8 cellular contexts compared by ENCODE assay signal in genomic region chr17:59892849-59893616, GRCh38. TPM values are rescaled to one million over a fixed set of nuclear protein-coding genes. Genes with fewer than 3 reads are reported as not detected.
DNase-seq lines count a peak whose midpoint lies in the region; ATAC-seq and TF ChIP-seq lines count a peak whose summit lies in the region.

Gene RPS6KB1, plus strand, starts transcription at chr17:59893121. Its CDS starts 64 bp downstream, at chr17:59893185.
A gene with protein sequence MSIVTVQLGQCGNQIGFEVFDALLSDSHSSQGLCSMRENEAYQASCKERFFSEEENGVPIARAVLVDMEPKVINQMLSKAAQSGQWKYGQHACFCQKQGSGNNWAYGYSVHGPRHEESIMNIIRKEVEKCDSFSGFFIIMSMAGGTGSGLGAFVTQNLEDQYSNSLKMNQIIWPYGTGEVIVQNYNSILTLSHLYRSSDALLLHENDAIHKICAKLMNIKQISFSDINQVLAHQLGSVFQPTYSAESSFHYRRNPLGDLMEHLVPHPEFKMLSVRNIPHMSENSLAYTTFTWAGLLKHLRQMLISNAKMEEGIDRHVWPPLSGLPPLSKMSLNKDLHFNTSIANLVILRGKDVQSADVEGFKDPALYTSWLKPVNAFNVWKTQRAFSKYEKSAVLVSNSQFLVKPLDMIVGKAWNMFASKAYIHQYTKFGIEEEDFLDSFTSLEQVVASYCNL (minus strand): TSS chr17:59892943. CDS start chr17:59891002, 1,941 bp downstream.

- peak; percentile 92 for ATAC-seq in effector memory CD8-positive, alpha-beta T cell (replicated peaks)

- peak within 1 kb of the TSS; percentile 99 for H3K27ac Mint-ChIP-seq in effector memory CD8-positive, alpha-beta T cell

- H3K9me3 Mint-ChIP-seq in effector memory CD8-positive, alpha-beta T cell: no peaks in the 10 kb centered on the region

- H3K4me3 Mint-ChIP-seq in effector memory CD8-positive, alpha-beta T cell: peak within 1 kb of the TSS; percentile 99 to 100

- H3K4me1 Mint-ChIP-seq in effector memory CD8-positive, alpha-beta T cell (ENCODE audit: low read depth in 2 of 2): peaks cover 41 to 49% of the 10 kb centered on the region in 2 donors

- peaks cover 50% of the 10 kb centered on the region for H3K36me3 Mint-ChIP-seq in effector memory CD8-positive, alpha-beta T cell (ENCODE audit: insufficient read depth)

- peak; percentile 98 for DNase-seq in CMK (ENCODE audit: low read depth)
- DNase-seq in GM20000 (ENCODE audit: low spot score): peak; percentile 96
- peak; percentile 99 for DNase-seq in HT1080 (ENCODE audit: low read depth)
- DNase-seq in NOMO-1 treated with DMSO at 0.1 percent for 48 hours (lab: John Stamatoyannopoulos, UW; ENCODE audit: unreplicated experiment): peak; percentile 99
- DNase-seq in activated CD8-positive, alpha-beta memory T cell treated with anti-CD3 and anti-CD28 coated beads for 48 hours (ENCODE audit: low read depth in 2 of 3, low spot score in 2 of 3): peak; percentile 79 to 96 (median 90)
- peak; percentile 96 to 98 (median 97) for DNase-seq in effector memory CD8-positive, alpha-beta T cell
- DNase-seq in medulla oblongata (ENCODE audit: extremely low spot score): peak; percentile 99
- peak; percentile 95 for DNase-seq in stimulated activated CD8-positive, alpha-beta memory T cell treated with anti-CD3 and anti-CD28 coated beads, Interleukin-12 subunit alpha, Interleukin-12 subunit beta, amount 100 ng/mL, for 1 hour (ENCODE audit: low read depth)

- no peaks in the 10 kb centered on the region for H3K27me3 Mint-ChIP-seq in effector memory CD8-positive, alpha-beta T cell

- no peak for TF ChIP-seq CTCF in GM20000 (IDR thresholded peaks at IDR 0.05; ENCODE audit: extremely low read depth, missing control alignments)

RNA-seq across cellular contexts. Expression of gene RPS6KB1, which starts in this region (rescaled TPM):
- total RNA-seq in HT1080 (2014; rRNA removed; shearing (Covaris generic)): 16.4 and 16.8 TPM in 2 replicates
- 10.8 and 13.7 TPM in 2 replicates for polyA plus RNA-seq in HT1080 (2015; cell fraction: cytosol; rRNA removed)
- 22.5 and 23.0 TPM in 2 replicates for polyA plus RNA-seq in HT1080 (2015; cell fraction: nucleus; rRNA removed)

RNA-seq across cellular contexts. Expression of the second gene that starts in this region (rescaled TPM):
- total RNA-seq in HT1080 (2014; rRNA removed; shearing (Covaris generic)): 3.5 and 6.1 TPM in 2 replicates
- polyA plus RNA-seq in HT1080 (2015; cell fraction: cytosol; rRNA removed): 3.4 and 4.0 TPM in 2 replicates
- polyA plus RNA-seq in HT1080 (2015; cell fraction: nucleus; rRNA removed): 7.1 TPM in 2 replicates

Comparison
In these comparisons a context has a peak if more than half of its experiments do, and no peak if none do; other contexts are left out.
1. Peak in every context shown above with its lines: DNase-seq and ATAC-seq.